Comparison of ENCODE assay signal across 14 cellular contexts in the genomic region with DNA sequence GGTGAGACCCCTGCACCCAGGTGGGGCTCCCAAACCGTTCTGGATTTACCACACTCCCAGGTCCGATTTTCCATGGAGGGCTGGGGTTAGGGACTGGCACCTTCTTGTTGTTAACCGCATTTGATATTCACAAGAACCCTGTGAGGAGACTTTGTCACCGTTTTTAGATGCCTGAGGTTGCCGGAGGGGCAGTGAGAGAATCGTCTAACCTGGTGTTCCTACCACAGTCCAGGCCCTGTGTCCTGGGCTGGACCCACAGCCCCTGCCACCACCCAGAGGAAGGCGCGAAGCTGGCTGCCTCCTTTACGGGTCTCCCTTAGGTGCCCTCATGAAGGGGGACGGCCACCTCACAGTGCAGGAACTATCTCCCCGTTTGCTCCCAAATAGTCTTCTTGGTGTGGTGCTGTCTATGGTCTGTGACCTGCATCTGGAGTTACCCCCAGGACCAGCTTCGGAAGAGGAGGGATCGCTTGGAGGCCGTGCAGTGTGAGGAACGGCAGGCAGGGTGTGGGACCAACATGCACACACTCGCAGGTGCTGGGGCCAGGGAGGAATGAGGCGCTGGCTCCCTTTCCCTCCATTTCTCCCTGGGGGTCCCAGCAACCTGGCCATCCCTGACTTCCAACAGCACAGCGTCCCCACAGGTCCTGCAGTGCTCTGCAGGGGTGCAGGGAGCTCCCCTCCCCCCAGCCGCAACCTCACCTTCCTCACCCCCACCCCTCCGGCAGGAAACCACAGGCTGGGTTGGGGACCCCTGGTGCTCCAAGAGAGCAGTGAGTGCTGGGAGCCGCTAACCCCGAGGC. TPM values are rescaled to one million over a fixed set of nuclear protein-coding genes. Genes with fewer than 3 reads are reported as not detected.
A peak's percentile ranks its signal among the peaks of the same experiment; 100 is the strongest.
DNase-seq lines count a peak whose midpoint lies in the region; TF ChIP-seq lines count a peak whose summit lies in the region.
"Had no signal": no experiment of that assay in that cellular context is flagged by ENCODE, and none has a peak within 500 bp of the region (broad histone marks: within the 10 kb centered on the region; RNA-seq: fewer than 3 reads in every experiment).

No MANE protein-coding gene starts in this region.

- peaks cover 0 to 3% (median 0%) of the 10 kb centered on the region in 5 donors for H3K9me3 Mint-ChIP-seq in CD8-positive, alpha-beta memory T cell
- H3K9me3 Mint-ChIP-seq in HFFc6 (no peaks in the 10 kb centered on the region), neural progenitor cell (peaks cover 2% of the 10 kb centered on the region)
- H3K9me3 Mint-ChIP-seq in activated T-helper 2 cell treated with anti-CD3 and anti-CD28 coated beads, Interferon-gamma antibody, Interleukin-2, Interleukin-4, amounts not matched to agents 10 μg/mL and 5 μg/mL and 100 μg/mL, durations not matched to agents 14 hours and 24 hours and 36 hours = no peaks in the 10 kb centered on the region

- H3K4me3 Mint-ChIP-seq in CD8-positive, alpha-beta memory T cell = peak overlapping the region in 4 of 7 donors; percentile 5 to 41 (median 24)
- H3K4me3 Mint-ChIP-seq in HFFc6 = no peak overlapping the region
- H3K4me3 Mint-ChIP-seq in neural progenitor cell = peak overlapping the region; percentile 35
- H3K4me3 Mint-ChIP-seq in activated T-helper 2 cell treated with anti-CD3 and anti-CD28 coated beads, Interferon-gamma antibody, Interleukin-2, Interleukin-4, amounts not matched to agents 10 μg/mL and 5 μg/mL and 100 μg/mL, durations not matched to agents 14 hours and 24 hours and 36 hours (ENCODE audit: low read depth) = no peak overlapping the region
- H3K4me3 Mint-ChIP-seq: activated CD8-positive, alpha-beta memory T cell treated with anti-CD3 and anti-CD28 coated beads, Interleukin-2, amount 10 ng/mL, durations not matched to agents 7 days and 5 days had no signal

- H3K27ac ChIP-seq in CD8-positive, alpha-beta memory T cell (ENCODE audit: low read depth, low read length) = no peak overlapping the region
- H3K27ac ChIP-seq in neural progenitor cell = no peak overlapping the region
- H3K27ac ChIP-seq: gastroesophageal sphincter, spleen had no signal

- H3K9ac ChIP-seq in neural progenitor cell = no peak overlapping the region

- peaks cover 34% of the 10 kb centered on the region for H3F3A ChIP-seq in neural progenitor cell (ENCODE audit: low read depth)

- CTCF ChIA-PET in CD8-positive, alpha-beta memory T cell (lab: Charles Lee) = no interaction called here

- H2AFZ ChIP-seq in neural progenitor cell (replicated peaks) = no peak overlapping the region

- no peak for DNase-seq in CD8-positive, alpha-beta memory T cell
- no peak for DNase-seq in HFFc6
- no peak for DNase-seq in choroid plexus epithelial cell (ENCODE audit: low read depth)
- peak; percentile 72 for DNase-seq in neural progenitor cell (ENCODE audit: low spot score)
- DNase-seq in T-helper 1 cell = no peak
- no peak for DNase-seq in activated T-helper 2 cell treated with anti-CD3 and anti-CD28 coated beads, Interferon-gamma antibody, Interleukin-2, Interleukin-4, amounts not matched to agents 10 μg/mL and 5 μg/mL and 100 μg/mL, durations not matched to agents 14 hours and 24 hours and 36 hours (ENCODE audit: low spot score)
- no peak for DNase-seq in NCI-H1694 (lab: John Stamatoyannopoulos, UW)
- no peak for DNase-seq in stimulated activated CD4-positive, alpha-beta T cell treated with anti-CD3 and anti-CD28 coated beads, Interleukin-4, amount 100 ng/mL, for 24 hours
- DNase-seq: central memory CD4-positive, alpha-beta T cell; DMS 273 treated with DMSO at 0.1 percent for 48 hours; NCI-H524 had no signal

- H3K4me2 ChIP-seq in neural progenitor cell = peak overlapping the region; percentile 54

- no peaks in the 10 kb centered on the region for H3K36me3 Mint-ChIP-seq in CD8-positive, alpha-beta memory T cell
- H3K36me3 Mint-ChIP-seq in HFFc6 (ENCODE audit: low read depth) = no peaks in the 10 kb centered on the region
- H3K36me3 Mint-ChIP-seq in neural progenitor cell = no peaks in the 10 kb centered on the region
- H3K36me3 Mint-ChIP-seq in activated T-helper 2 cell treated with anti-CD3 and anti-CD28 coated beads, Interferon-gamma antibody, Interleukin-2, Interleukin-4, amounts not matched to agents 10 μg/mL and 5 μg/mL and 100 μg/mL, durations not matched to agents 14 hours and 24 hours and 36 hours (ENCODE audit: low read depth) = no peaks in the 10 kb centered on the region
- H3K36me3 Mint-ChIP-seq: activated CD8-positive, alpha-beta memory T cell treated with anti-CD3 and anti-CD28 coated beads, Interleukin-2, amount 10 ng/mL, durations not matched to agents 7 days and 5 days had no signal

- H3K9me3 ChIP-seq in CD8-positive, alpha-beta memory T cell (ENCODE audit: low read length) = no peaks in the 10 kb centered on the region
- no peaks in the 10 kb centered on the region for H3K9me3 ChIP-seq in neural progenitor cell (ENCODE audit: low read depth)
- H3K9me3 ChIP-seq: gastroesophageal sphincter, spleen had no signal

- H3K4me3 ChIP-seq in CD8-positive, alpha-beta memory T cell (ENCODE audit: low read length) = no peak overlapping the region
- H3K4me3 ChIP-seq in choroid plexus epithelial cell (ENCODE audit: low read depth, low read length) = no peak overlapping the region
- H3K4me3 ChIP-seq in neural progenitor cell = no peak overlapping the region

- H3K79me2 ChIP-seq in neural progenitor cell (ENCODE audit: low read depth) = no peaks in the 10 kb centered on the region

- H3K27ac Mint-ChIP-seq in CD8-positive, alpha-beta memory T cell = peak overlapping the region in 2 of 8 donors; percentile 22 to 35
- H3K27ac Mint-ChIP-seq in HFFc6 = no peak overlapping the region
- no peak overlapping the region for H3K27ac Mint-ChIP-seq in neural progenitor cell
- no peak overlapping the region for H3K27ac Mint-ChIP-seq in activated T-helper 2 cell treated with anti-CD3 and anti-CD28 coated beads, Interferon-gamma antibody, Interleukin-2, Interleukin-4, amounts not matched to agents 10 μg/mL and 5 μg/mL and 100 μg/mL, durations not matched to agents 14 hours and 24 hours and 36 hours
- H3K27ac Mint-ChIP-seq: activated CD8-positive, alpha-beta memory T cell treated with anti-CD3 and anti-CD28 coated beads, Interleukin-2, amount 10 ng/mL, durations not matched to agents 7 days and 5 days had no signal

- peaks cover 63% of the 10 kb centered on the region for H3K27me3 ChIP-seq in CD8-positive, alpha-beta memory T cell (ENCODE audit: insufficient read depth, low read length, poor library complexity, severe bottlenecking)
- peaks cover 100% of the 10 kb centered on the region for H3K27me3 ChIP-seq in neural progenitor cell

- POLR2A ChIA-PET in CD8-positive, alpha-beta memory T cell (lab: Charles Lee) = no interaction called here

- H3K4me1 Mint-ChIP-seq in CD8-positive, alpha-beta memory T cell = peaks cover 22 to 61% (median 26%) of the 10 kb centered on the region in 3 donors
- H3K4me1 Mint-ChIP-seq in HFFc6 (ENCODE audit: low read depth) (peaks cover 16% of the 10 kb centered on the region; the same call in 1 of the 2 replicates), neural progenitor cell (peaks cover 31% of the 10 kb centered on the region)
- peaks cover 6% of the 10 kb centered on the region for H3K4me1 Mint-ChIP-seq in activated T-helper 2 cell treated with anti-CD3 and anti-CD28 coated beads, Interferon-gamma antibody, Interleukin-2, Interleukin-4, amounts not matched to agents 10 μg/mL and 5 μg/mL and 100 μg/mL, durations not matched to agents 14 hours and 24 hours and 36 hours (ENCODE audit: low read depth)

- peaks cover 18% of the 10 kb centered on the region for H3K4me1 ChIP-seq in CD8-positive, alpha-beta memory T cell (ENCODE audit: insufficient read depth, low read length)
- peaks cover 46% of the 10 kb centered on the region for H3K4me1 ChIP-seq in neural progenitor cell

- peaks cover 95% of the 10 kb centered on the region for H4K20me1 ChIP-seq in neural progenitor cell (ENCODE audit: low read depth)

- H3K36me3 ChIP-seq in CD8-positive, alpha-beta memory T cell (ENCODE audit: insufficient read depth, low read length) = no peaks in the 10 kb centered on the region
- H3K36me3 ChIP-seq in neural progenitor cell = no peaks in the 10 kb centered on the region
- H3K36me3 ChIP-seq: gastroesophageal sphincter, spleen had no signal

- peaks cover 59 to 77% of the 10 kb centered on the region in 2 donors for H3K27me3 Mint-ChIP-seq in CD8-positive, alpha-beta memory T cell
- H3K27me3 Mint-ChIP-seq in HFFc6 (ENCODE audit: insufficient read depth) (peaks cover 77% of the 10 kb centered on the region), neural progenitor cell (ENCODE audit: insufficient read depth, low read depth) (peaks cover 88% of the 10 kb centered on the region)
- peaks cover 83% of the 10 kb centered on the region for H3K27me3 Mint-ChIP-seq in activated T-helper 2 cell treated with anti-CD3 and anti-CD28 coated beads, Interferon-gamma antibody, Interleukin-2, Interleukin-4, amounts not matched to agents 10 μg/mL and 5 μg/mL and 100 μg/mL, durations not matched to agents 14 hours and 24 hours and 36 hours (ENCODE audit: low read depth)

- TF ChIP-seq CTCF in HFFc6 (IDR thresholded peaks at IDR 0.05) (peak; percentile 34), choroid plexus epithelial cell (conservative IDR thresholded peaks at IDR 0.05; ENCODE audit: low read depth, low read length) (peak; percentile 22), neural progenitor cell (IDR thresholded peaks at IDR 0.05) (peak; percentile 57)

- intact Hi-C loops in activated T-helper 2 cell treated with anti-CD3 and anti-CD28 coated beads, Interferon-gamma antibody, Interleukin-2, Interleukin-4, amounts not matched to agents 10 μg/mL and 5 μg/mL and 100 μg/mL, durations not matched to agents 14 hours and 24 hours and 36 hours (cut with micrococcal nuclease) = loop anchor here (2.0 kb wide), 1 partner anchor 15 kb away; no protein-coding TSS in a partner anchor

RNA-seq across cellular contexts. Expression of gene SIM2, which starts 7.0 kb away (rescaled TPM):
- total RNA-seq in CD8-positive, alpha-beta memory T cell = not detected
- polyA plus RNA-seq in CD8-positive, alpha-beta memory T cell = 0.07 TPM
- total RNA-seq in HFFc6 (2021; fragmentation: NEBNext Ultra II Directional; extraction: Animal tissue kit (Norgen Biotek cat#: 25700)) = not detected
- not detected in 2 replicates for total RNA-seq in neural progenitor cell (ENCODE audit: low replicate concordance)
- 0.18 and 0.21 TPM in 2 replicates for total RNA-seq in activated T-helper 2 cell treated with anti-CD3 and anti-CD28 coated beads, Interferon-gamma antibody, Interleukin-2, Interleukin-4, amounts not matched to agents 10 μg/mL and 5 μg/mL and 100 μg/mL, durations not matched to agents 14 hours and 24 hours and 36 hours
- total RNA-seq: spleen had no signal
- polyA plus RNA-seq: spleen had no signal

Comparison
In these comparisons a context has a peak if more than half of its experiments do, and no peak if none do; other contexts are left out.
1. H3K4me3 Mint-ChIP-seq: peak in CD8-positive, alpha-beta memory T cell (4 of 7) and neural progenitor cell (single experiment); none in HFFc6 (single experiment) and activated T-helper 2 cell treated with anti-CD3 and anti-CD28 coated beads, Interferon-gamma antibody, Interleukin-2, Interleukin-4, amounts not matched to agents 10 μg/mL and 5 μg/mL and 100 μg/mL, durations not matched to agents 14 hours and 24 hours and 36 hours (single experiment).
2. Peak in every context shown above with its lines, with median percentiles within 50 percentile points of each other: CTCF ChIP-seq.